ENCODE assay signal across 15 cellular contexts in the genomic region with DNA sequence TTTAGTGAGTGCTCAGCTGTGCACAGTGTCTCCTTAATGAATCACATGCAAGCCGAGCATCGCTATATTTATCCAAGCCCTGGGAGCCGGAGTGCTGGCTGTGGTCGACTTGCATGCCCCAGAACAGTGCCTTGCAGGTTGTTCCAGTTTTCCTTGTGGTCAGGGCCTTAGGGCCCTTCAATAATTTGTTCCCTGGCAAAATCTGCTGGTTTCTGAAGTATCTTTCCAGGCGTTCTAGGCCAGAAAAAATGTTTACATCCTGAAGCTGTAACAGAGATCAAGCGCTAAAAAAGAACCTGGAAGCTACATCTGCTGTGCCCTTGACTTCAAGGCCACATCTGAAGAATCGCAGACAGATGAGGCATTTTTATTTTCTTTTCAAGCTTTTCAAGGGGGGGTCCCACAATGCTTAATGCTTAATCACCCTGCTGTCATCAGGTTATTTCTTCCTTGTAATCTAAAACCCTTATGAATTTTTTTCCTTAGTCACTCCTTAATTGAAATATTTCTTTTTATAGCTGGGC.
DNase-seq lines count a peak whose midpoint lies in the region; ATAC-seq and TF ChIP-seq lines count a peak whose summit lies in the region.
"Had no signal": no experiment of that assay in that cellular context is flagged by ENCODE, and none has a peak within 500 bp of the region (broad histone marks: within the 10 kb centered on the region; RNA-seq: fewer than 3 reads in every experiment).

No MANE protein-coding gene starts in this region.

- H3K79me1 ChIP-seq in IMR-90 (ENCODE audit: low read depth in 1 of 2, low read length in 2 of 2), result no peaks in the 10 kb centered on the region

- H3K9me3 ChIP-seq in IMR-90 (ENCODE audit: control insufficient read depth, insufficient read depth, low read length) (no peaks in the 10 kb centered on the region), mammary epithelial cell (replicated peaks; ENCODE audit: insufficient read depth, low read length) (no peaks in the 10 kb centered on the region)
- no peaks in the 10 kb centered on the region for H3K9me3 ChIP-seq in CD8-positive, alpha-beta T cell (ENCODE audit: low read length)
- H3K9me3 ChIP-seq: mucosa of descending colon, upper lobe of right lung had no signal

- H3K36me3 ChIP-seq in IMR-90 (ENCODE audit: control insufficient read depth, insufficient read depth, low read length), result no peaks in the 10 kb centered on the region
- no peaks in the 10 kb centered on the region for H3K36me3 ChIP-seq in mammary epithelial cell (ENCODE audit: insufficient read depth, low read length)
- peaks cover 47% of the 10 kb centered on the region for H3K36me3 ChIP-seq in CD8-positive, alpha-beta T cell (ENCODE audit: insufficient read depth, low read length)

- peaks cover 12% of the 10 kb centered on the region; the same call in 1 of the 2 replicates for H3K9me1 ChIP-seq in IMR-90 (ENCODE audit: insufficient read depth, low read length)

- H3K4me3 ChIP-seq in AG09309 (ENCODE audit: control insufficient read depth, low read depth, low read length), result no peak overlapping the region
- H3K4me3 ChIP-seq in IMR-90 (ENCODE audit: insufficient read depth, low read depth, low read length), result no peak overlapping the region
- H3K4me3 ChIP-seq in mammary epithelial cell (replicated peaks in 1 of 3; ENCODE audit: insufficient read depth in 1 of 3, low read depth in 2 of 3, low read length in 3 of 3), result no peak overlapping the region
- H3K4me3 ChIP-seq in CD8-positive, alpha-beta T cell (ENCODE audit: low read depth, low read length), result no peak overlapping the region
- H3K4me3 ChIP-seq: GM12878, mucosa of descending colon, upper lobe of right lung had no signal

- dilution Hi-C loops in IMR-90 (cut with HindIII; ENCODE audit: low sequenced_read_pairs, unreplicated experiment), result no loop called here
- dilution Hi-C loops in mammary epithelial cell (cut with HindIII; ENCODE audit: low sequenced_read_pairs), result no loop called here

- no peak overlapping the region for H2BK120ac ChIP-seq in IMR-90 (ENCODE audit: low read depth, low read length)

- peaks cover 10% of the 10 kb centered on the region for H3K4me1 Mint-ChIP-seq in activated CD4-positive, alpha-beta T cell treated with anti-CD3 and anti-CD28 coated beads for 36 hours
- H3K4me1 Mint-ChIP-seq in CD8-positive, alpha-beta T cell (ENCODE audit: low read depth), result peaks cover 3% of the 10 kb centered on the region

- DNase-seq in AG09309 (ENCODE audit: low read depth), result peak; percentile 82
- peak; percentile 76 for DNase-seq in IMR-90
- peak; percentile 54 for DNase-seq in mammary epithelial cell
- DNase-seq in hepatic stellate cell (ENCODE audit: low spot score), result peak; percentile 31
- no peak for DNase-seq in activated naive CD4-positive, alpha-beta T cell treated with anti-CD3 and anti-CD28 coated beads, Interleukin-2, amount 50 U/mL, for 72 hours (ENCODE audit: low spot score in 2 of 2)
- DNase-seq in SW 1271 (lab: John Stamatoyannopoulos, UW), result no peak
- no peak for DNase-seq in activated CD4-positive, alpha-beta T cell treated with anti-CD3 and anti-CD28 coated beads for 36 hours
- no peak for DNase-seq in CD8-positive, alpha-beta T cell
- DNase-seq: activated CD4-positive, alpha-beta T cell treated with anti-CD3 and anti-CD28 coated beads for 1 hour; CD4-positive, alpha-beta memory T cell; mucosa of descending colon; NCI-H510A treated with DMSO at 0.1 percent for 48 hours; upper lobe of right lung had no signal

- no peaks in the 10 kb centered on the region for H3K9me3 Mint-ChIP-seq in activated naive CD4-positive, alpha-beta T cell treated with anti-CD3 and anti-CD28 coated beads, Interleukin-2, amount 50 U/mL, for 72 hours
- no peaks in the 10 kb centered on the region for H3K9me3 Mint-ChIP-seq in activated CD4-positive, alpha-beta T cell treated with anti-CD3 and anti-CD28 coated beads for 36 hours (ENCODE audit: low read depth)
- H3K9me3 Mint-ChIP-seq in CD8-positive, alpha-beta T cell, result no peaks in the 10 kb centered on the region
- H3K9me3 Mint-ChIP-seq: activated T-helper 1 cell treated with anti-CD3 and anti-CD28 coated beads, Interleukin-12 subunit alpha, Interleukin-12 subunit beta, Interleukin-2, Interleukin-4 antibody, amounts not matched to agents 30 ng/mL and 10 ng/mL and 1 ng/mL, durations not matched to agents 14 hours and 24 hours and 36 hours had no signal

- no peak overlapping the region for H3K56ac ChIP-seq in IMR-90 (ENCODE audit: extremely low read depth, insufficient read depth, low read length)

- H3K36me3 Mint-ChIP-seq in activated naive CD4-positive, alpha-beta T cell treated with anti-CD3 and anti-CD28 coated beads, Interleukin-2, amount 50 U/mL, for 72 hours, result peaks cover 4 to 15% of the 10 kb centered on the region in 2 donors
- peaks cover 48% of the 10 kb centered on the region for H3K36me3 Mint-ChIP-seq in activated CD4-positive, alpha-beta T cell treated with anti-CD3 and anti-CD28 coated beads for 36 hours (ENCODE audit: low read depth)
- H3K36me3 Mint-ChIP-seq in CD8-positive, alpha-beta T cell, result peaks cover 94% of the 10 kb centered on the region

- no peaks in the 10 kb centered on the region for H3K79me2 ChIP-seq in mammary epithelial cell (ENCODE audit: insufficient read depth, low read length)

- no peaks in the 10 kb centered on the region for H3K27me3 Mint-ChIP-seq in activated CD4-positive, alpha-beta T cell treated with anti-CD3 and anti-CD28 coated beads for 36 hours
- no peaks in the 10 kb centered on the region for H3K27me3 Mint-ChIP-seq in CD8-positive, alpha-beta T cell (ENCODE audit: low read depth)
- H3K27me3 Mint-ChIP-seq: CD4-positive, alpha-beta memory T cell had no signal

- H3K14ac ChIP-seq in IMR-90 (replicated peaks; ENCODE audit: low read depth, low read length), result no peak overlapping the region

- whole genome bisulfite sequencing in IMR-90 (ENCODE audit: extremely low coverage in 2 of 2, insufficient read length in 1 of 2), 2 experiments, result 32% methylated on average over 4 of the region's 7 CpGs; no CpG with 5 or more reads in 1 of the 2 experiments
- WGBS in mammary epithelial cell (ENCODE audit: low coverage, missing lambda C conversion rate), result 4% methylated on average over 3 of the region's 7 CpGs

- no peaks in the 10 kb centered on the region for H3K27me3 ChIP-seq in IMR-90 (ENCODE audit: control insufficient read depth, insufficient read depth, low read length)
- no peaks in the 10 kb centered on the region for H3K27me3 ChIP-seq in mammary epithelial cell (ENCODE audit: insufficient read depth, low read length)
- H3K27me3 ChIP-seq in CD8-positive, alpha-beta T cell (ENCODE audit: insufficient read depth, low read length), result no peaks in the 10 kb centered on the region
- H3K27me3 ChIP-seq: upper lobe of right lung had no signal

- H3K27ac ChIP-seq in IMR-90 (ENCODE audit: insufficient read depth, low read length) (no peak overlapping the region), mammary epithelial cell (ENCODE audit: insufficient read depth, low read depth, low read length) (peak overlapping the region; percentile 24)
- H3K27ac ChIP-seq in CD8-positive, alpha-beta T cell (ENCODE audit: low read depth, low read length), result no peak overlapping the region
- H3K27ac ChIP-seq: upper lobe of right lung had no signal

- H3K18ac ChIP-seq in IMR-90 (ENCODE audit: low read depth, low read length), result no peak overlapping the region

- H3K4me2 ChIP-seq in IMR-90 (ENCODE audit: low read depth, low read length) (peak overlapping the region; percentile 6; the same call in 1 of the 2 replicates), mammary epithelial cell (ENCODE audit: insufficient read depth, low read depth, low read length) (peak overlapping the region; percentile 21)

- H2AK5ac ChIP-seq in IMR-90 (ENCODE audit: low read depth, low read length), result no peak overlapping the region

- peak overlapping the region; percentile 48 for H2BK5ac ChIP-seq in IMR-90 (ENCODE audit: low read depth, low read length, poor library complexity, severe bottlenecking)

- CTCF ChIA-PET in IMR-90 (lab: Yijun Ruan, JAX), result no interaction called here
- CTCF ChIA-PET in mammary epithelial cell (lab: Charles Lee; ENCODE audit: low non-redundant PET), result interaction anchor here (0.6 to 1.0 kb wide), 2 partner anchors 171 to 238 kb away, joined by 6 to 8 read pairs; no protein-coding TSS in a partner anchor
- CTCF ChIA-PET in activated CD4-positive, alpha-beta T cell treated with anti-CD3 and anti-CD28 coated beads for 36 hours (lab: Charles Lee), result interaction anchor here (0.6 to 0.7 kb wide), 2 partner anchors 21 to 142 kb away, joined by 3 read pairs; no protein-coding TSS in a partner anchor
- CTCF ChIA-PET in CD8-positive, alpha-beta T cell (lab: Charles Lee), result no interaction called here

- H3K4me1 ChIP-seq in IMR-90 (ENCODE audit: control insufficient read depth, insufficient read depth, low read length), result peaks cover 8% of the 10 kb centered on the region
- peaks cover 19% of the 10 kb centered on the region for H3K4me1 ChIP-seq in mammary epithelial cell (ENCODE audit: insufficient read depth, low read length)
- no peaks in the 10 kb centered on the region for H3K4me1 ChIP-seq in CD8-positive, alpha-beta T cell (ENCODE audit: insufficient read depth, low read length)
- H3K4me1 ChIP-seq: upper lobe of right lung had no signal

- H4K91ac ChIP-seq in IMR-90 (ENCODE audit: insufficient read depth, low read depth, low read length), result no peak overlapping the region

- no peak overlapping the region for H3K23ac ChIP-seq in IMR-90 (ENCODE audit: low read depth, low read length)

- no peak overlapping the region for H2BK20ac ChIP-seq in IMR-90 (ENCODE audit: low read depth, low read length)

- in situ Hi-C loops in IMR-90 (cut with MboI; ENCODE audit: low sequenced_read_pairs) (no loop called here), mammary epithelial cell (cut with MboI; ENCODE audit: low sequenced_read_pairs in 2 of 2) (no loop called here)

- no peak overlapping the region for H3K4ac ChIP-seq in IMR-90 (ENCODE audit: low read depth, low read length)

- H2AFZ ChIP-seq in IMR-90 (replicated peaks; ENCODE audit: low read length, poor library complexity), result peak overlapping the region; percentile 52
- H2AFZ ChIP-seq in mammary epithelial cell (ENCODE audit: low read depth, low read length), result peak overlapping the region; percentile 41

- intact Hi-C loops in IMR-90 (cut with micrococcal nuclease) (no loop called here), mammary epithelial cell (cut with micrococcal nuclease) (no loop called here)
- intact Hi-C loops in activated CD4-positive, alpha-beta T cell treated with anti-CD3 and anti-CD28 coated beads for 36 hours (cut with DNase I, micrococcal nuclease), result no loop called here
- intact Hi-C loops in CD8-positive, alpha-beta T cell (cut with DNase I, micrococcal nuclease), result no loop called here

- H3K27ac Mint-ChIP-seq in activated naive CD4-positive, alpha-beta T cell treated with anti-CD3 and anti-CD28 coated beads, Interleukin-2, amount 50 U/mL, for 72 hours, result no peak overlapping the region
- H3K27ac Mint-ChIP-seq in activated CD4-positive, alpha-beta T cell treated with anti-CD3 and anti-CD28 coated beads for 36 hours, result no peak overlapping the region
- no peak overlapping the region for H3K27ac Mint-ChIP-seq in CD8-positive, alpha-beta T cell
- H3K27ac Mint-ChIP-seq: activated T-helper 1 cell treated with anti-CD3 and anti-CD28 coated beads, Interleukin-12 subunit alpha, Interleukin-12 subunit beta, Interleukin-2, Interleukin-4 antibody, amounts not matched to agents 30 ng/mL and 10 ng/mL and 1 ng/mL, durations not matched to agents 14 hours and 24 hours and 36 hours; CD4-positive, alpha-beta memory T cell had no signal

- no TSS peak for BruUV-seq in IMR-90 (replicated peaks; lab: Mats Ljungman, UMichigan)
- no TSS peak for BruUV-seq in mammary epithelial cell (replicated peaks; lab: Mats Ljungman, UMichigan)

- no peak overlapping the region for H3K4me3 Mint-ChIP-seq in activated CD4-positive, alpha-beta T cell treated with anti-CD3 and anti-CD28 coated beads for 36 hours
- H3K4me3 Mint-ChIP-seq in CD8-positive, alpha-beta T cell, result no peak overlapping the region
- H3K4me3 Mint-ChIP-seq: activated T-helper 1 cell treated with anti-CD3 and anti-CD28 coated beads, Interleukin-12 subunit alpha, Interleukin-12 subunit beta, Interleukin-2, Interleukin-4 antibody, amounts not matched to agents 30 ng/mL and 10 ng/mL and 1 ng/mL, durations not matched to agents 14 hours and 24 hours and 36 hours; CD4-positive, alpha-beta memory T cell had no signal

- H4K8ac ChIP-seq in IMR-90 (ENCODE audit: low read depth in 2 of 2, low read length in 2 of 2), result 0 out of 4 replicates have a peak overlapping the region, but pooled peaks of 1 of the 2 experiments have one; percentile 48

- no peak for TF ChIP-seq CTCF in AG09309 (IDR thresholded peaks at IDR 0.05; ENCODE audit: control insufficient read depth, insufficient read depth, low read depth, low read length, missing control alignments)
- no peak for TF ChIP-seq CTCF in IMR-90 (conservative IDR thresholded peaks at IDR 0.05; ENCODE audit: low read depth, low read length)
- TF ChIP-seq CTCF in mammary epithelial cell (conservative IDR thresholded peaks at IDR 0.05 in 1 of 2, IDR thresholded peaks at IDR 0.05 in 1 of 2; ENCODE audit: extremely low read depth in 1 of 2, insufficient read depth in 1 of 2, low read depth in 1 of 2, low read length in 2 of 2), result no peak
- no peak for TF ChIP-seq CTCF in CD8-positive, alpha-beta T cell (IDR thresholded peaks at IDR 0.05)

- H2AK9ac ChIP-seq in IMR-90 (replicated peaks; ENCODE audit: low read depth, low read length, poor library complexity), result no peak overlapping the region

- no peak overlapping the region for H4K5ac ChIP-seq in IMR-90 (ENCODE audit: low read depth, low read length)

- TF ChIP-seq RAD21 in IMR-90 (IDR thresholded peaks at IDR 0.05; ENCODE audit: low read length), result no peak

- POLR2A ChIA-PET in IMR-90 (lab: Charles Lee; ENCODE audit: unreplicated experiment), result no interaction called here
- POLR2A ChIA-PET in activated CD4-positive, alpha-beta T cell treated with anti-CD3 and anti-CD28 coated beads for 36 hours (lab: Charles Lee), result no interaction called here
- POLR2A ChIA-PET in CD8-positive, alpha-beta T cell (lab: Charles Lee), result no interaction called here

- TF ChIP-seq POLR2A in IMR-90 (IDR thresholded peaks at IDR 0.05; ENCODE audit: low read depth, low read length), result no peak

- ATAC-seq in IMR-90 (ENCODE audit: low read depth), result peak; percentile 68
- no peak for ATAC-seq in activated naive CD4-positive, alpha-beta T cell treated with anti-CD3 and anti-CD28 coated beads, Interleukin-2, amount 50 U/mL, for 72 hours
- no peak for ATAC-seq in activated CD4-positive, alpha-beta T cell treated with anti-CD3 and anti-CD28 coated beads for 36 hours
- no peak for ATAC-seq in CD8-positive, alpha-beta T cell
- ATAC-seq: GM12878, mucosa of descending colon, upper lobe of right lung had no signal

- H2BK15ac ChIP-seq in IMR-90 (ENCODE audit: low read depth, low read length), result no peak overlapping the region

- H4K20me1 ChIP-seq in IMR-90 (ENCODE audit: insufficient read depth, low read length) (no peaks in the 10 kb centered on the region), mammary epithelial cell (ENCODE audit: insufficient read depth, low read length) (no peaks in the 10 kb centered on the region)

- H3K9ac ChIP-seq in IMR-90 (ENCODE audit: low read depth, low read length), result no peak overlapping the region
- H3K9ac ChIP-seq in mammary epithelial cell (ENCODE audit: insufficient read depth, low read length), result no peak overlapping the region

Comparison
In these comparisons a context has a peak if more than half of its experiments do, and no peak if none do; other contexts are left out.
1. DNase-seq: peak in AG09309 (single experiment), IMR-90 (single experiment), mammary epithelial cell (single experiment) and hepatic stellate cell (single experiment); none in activated naive CD4-positive, alpha-beta T cell treated with anti-CD3 and anti-CD28 coated beads, Interleukin-2, amount 50 U/mL, for 72 hours (0 of 2), SW 1271 (0 of 2), activated CD4-positive, alpha-beta T cell treated with anti-CD3 and anti-CD28 coated beads for 36 hours (single experiment) and CD8-positive, alpha-beta T cell (0 of 7).
2. CTCF ChIA-PET loops: an anchor here in mammary epithelial cell (0.6 to 1.0 kb wide) and activated CD4-positive, alpha-beta T cell treated with anti-CD3 and anti-CD28 coated beads for 36 hours (0.6 to 0.7 kb wide); none called in IMR-90 and CD8-positive, alpha-beta T cell.